25 cellular contexts compared by ENCODE assay signal in the genomic region with DNA sequence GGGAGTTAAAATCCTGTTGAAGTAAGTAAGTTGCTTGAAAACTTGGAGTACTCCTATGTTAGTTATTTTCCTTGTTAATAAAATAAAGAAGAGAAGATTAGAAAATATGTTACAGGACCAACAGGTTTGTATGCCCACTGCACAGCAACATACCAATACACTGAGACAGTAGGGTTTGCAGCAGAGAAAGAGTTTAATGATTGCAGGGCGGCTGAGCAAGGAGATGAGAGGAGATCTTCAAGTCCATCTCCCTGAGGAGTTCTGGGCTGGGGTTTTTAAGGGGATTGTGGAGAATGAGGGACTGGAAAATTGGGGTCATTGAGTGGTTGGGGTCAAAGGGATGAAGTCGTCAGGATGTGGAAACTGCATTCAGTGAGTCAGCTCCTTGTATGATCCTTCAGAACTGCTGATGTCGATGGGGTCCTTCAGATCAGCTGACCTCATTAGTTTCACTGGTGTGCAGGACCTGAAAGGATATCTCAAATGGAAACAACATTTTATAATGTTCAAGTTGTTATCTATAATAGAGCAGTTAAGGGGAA. TPM values are rescaled to one million over a fixed set of nuclear protein-coding genes. Genes with fewer than 3 reads are reported as not detected.
"Had no signal": no experiment of that assay in that cellular context is flagged by ENCODE, and none has a peak within 500 bp of the region (broad histone marks: within the 10 kb centered on the region; RNA-seq: fewer than 3 reads in every experiment).

No MANE protein-coding gene starts in this region.

- H3K27ac Mint-ChIP-seq: activated CD4-positive, alpha-beta T cell treated with anti-CD3 and anti-CD28 coated beads, Interleukin-2, amount 10 ng/mL, durations not matched to agents 7 days and 5 days; activated CD8-positive, alpha-beta T cell treated with anti-CD3 and anti-CD28 coated beads, Interleukin-2, amount 10 ng/mL, durations not matched to agents 7 days and 5 days; effector memory CD8-positive, alpha-beta T cell; memory B cell; neural progenitor cell; stimulated activated memory B cell treated with anti-CD40 and anti-IgM and Interleukin-4, amounts not matched to agents 10 μg/mL and 1 μg/mL and 100 μg/mL, for 72 hours had no signal

- H2AFZ ChIP-seq: neural progenitor cell had no signal

- H3K36me3 Mint-ChIP-seq: naive B cell; neural progenitor cell; stimulated activated memory B cell treated with anti-CD40 and anti-IgM and Interleukin-4, amounts not matched to agents 10 μg/mL and 1 μg/mL and 100 μg/mL, for 72 hours had no signal

- H3K9ac ChIP-seq: neural progenitor cell had no signal

- H3K9me3 ChIP-seq: ovary, thoracic aorta had no signal

- H3K27me3 Mint-ChIP-seq: activated CD4-positive, alpha-beta T cell treated with anti-CD3 and anti-CD28 coated beads, Interleukin-2, amount 10 ng/mL, durations not matched to agents 7 days and 5 days; naive B cell; stimulated activated memory B cell treated with anti-CD40 and anti-IgM and Interleukin-4, amounts not matched to agents 10 μg/mL and 1 μg/mL and 100 μg/mL, for 72 hours had no signal

- H3K9me3 Mint-ChIP-seq: effector memory CD8-positive, alpha-beta T cell had no signal

- DNase-seq: activated CD4-positive, alpha-beta T cell treated with anti-CD3 and anti-CD28 coated beads, Interleukin-2, amount 10 ng/mL, durations not matched to agents 7 days and 5 days; activated CD8-positive, alpha-beta memory T cell treated with anti-CD3 and anti-CD28 coated beads, Interleukin-2, amount 50 U/mL, for 48 hours; activated CD8-positive, alpha-beta T cell treated with anti-CD3 and anti-CD28 coated beads, Interleukin-2, amount 10 ng/mL, durations not matched to agents 7 days and 5 days; activated effector memory CD4-positive, alpha-beta T cell treated with anti-CD3 and anti-CD28 coated beads, Interleukin-2, amount 50 U/mL, for 16 hours; activated naive CD4-positive, alpha-beta T cell treated with anti-CD3 and anti-CD28 coated beads, Interleukin-2, amount 50 U/mL, for 16 hours; activated T-cell treated with anti-CD3 and anti-CD28 coated beads, Interleukin-2, amount 50 U/mL, for 48 hours; amniotic stem cell; effector memory CD8-positive, alpha-beta T cell; foreskin keratinocyte; left ventricle myocardium inferior; mucosa of descending colon; naive B cell; ovary; spleen; stimulated activated CD4-positive, alpha-beta T cell treated with anti-CD3 and anti-CD28 coated beads, Interleukin-4, amount 100 ng/mL, for 4 hours; T-helper 1 cell; T1000; upper lobe of left lung had no signal

- H3K4me3 ChIP-seq: cardiac muscle cell, left ventricle myocardium inferior, mucosa of descending colon, neural progenitor cell, ovary, spleen, thoracic aorta, upper lobe of left lung had no signal

- ATAC-seq: activated CD4-positive, CD25-positive, alpha-beta regulatory T cell treated with anti-CD3 and anti-CD28 coated beads, Interleukin-2, amount 50 U/mL, for 24 hours; activated CD8-positive, alpha-beta T cell treated with anti-CD3 and anti-CD28 coated beads, Interleukin-2, amount 10 ng/mL, durations not matched to agents 7 days and 5 days; effector memory CD8-positive, alpha-beta T cell; foreskin keratinocyte; mucosa of descending colon; sciatic nerve; stimulated activated memory B cell treated with anti-CD40 and anti-IgM and Interleukin-4, amounts not matched to agents 10 μg/mL and 1 μg/mL and 100 μg/mL, for 72 hours had no signal

- H3K27ac ChIP-seq: cardiac muscle cell, foreskin keratinocyte, left ventricle myocardium inferior, neural progenitor cell, ovary, spleen, thoracic aorta, upper lobe of left lung had no signal

- H3K36me3 ChIP-seq: cardiac muscle cell, left ventricle myocardium inferior, neural progenitor cell, ovary, spleen, thoracic aorta, upper lobe of left lung had no signal

- H3K4me3 Mint-ChIP-seq: activated CD4-positive, alpha-beta T cell treated with anti-CD3 and anti-CD28 coated beads, Interleukin-2, amount 10 ng/mL, durations not matched to agents 7 days and 5 days; activated CD8-positive, alpha-beta T cell treated with anti-CD3 and anti-CD28 coated beads, Interleukin-2, amount 10 ng/mL, durations not matched to agents 7 days and 5 days; effector memory CD8-positive, alpha-beta T cell; memory B cell; naive B cell; neural progenitor cell; stimulated activated memory B cell treated with anti-CD40 and anti-IgM and Interleukin-4, amounts not matched to agents 10 μg/mL and 1 μg/mL and 100 μg/mL, for 72 hours had no signal

- H3K4me2 ChIP-seq: neural progenitor cell had no signal

- H3K4me1 ChIP-seq: foreskin keratinocyte, left ventricle myocardium inferior, neural progenitor cell, upper lobe of left lung had no signal

- H3K4me1 Mint-ChIP-seq: naive B cell had no signal

- H3K27me3 ChIP-seq: cardiac muscle cell, foreskin keratinocyte, neural progenitor cell, ovary, spleen, upper lobe of left lung had no signal

RNA-seq across cellular contexts. Expression of a gene that starts 4.3 kb away (rescaled TPM):
- total RNA-seq: left ventricle myocardium inferior had no signal
- polyA plus RNA-seq: cardiac muscle cell had no signal
